In the genomic region with DNA sequence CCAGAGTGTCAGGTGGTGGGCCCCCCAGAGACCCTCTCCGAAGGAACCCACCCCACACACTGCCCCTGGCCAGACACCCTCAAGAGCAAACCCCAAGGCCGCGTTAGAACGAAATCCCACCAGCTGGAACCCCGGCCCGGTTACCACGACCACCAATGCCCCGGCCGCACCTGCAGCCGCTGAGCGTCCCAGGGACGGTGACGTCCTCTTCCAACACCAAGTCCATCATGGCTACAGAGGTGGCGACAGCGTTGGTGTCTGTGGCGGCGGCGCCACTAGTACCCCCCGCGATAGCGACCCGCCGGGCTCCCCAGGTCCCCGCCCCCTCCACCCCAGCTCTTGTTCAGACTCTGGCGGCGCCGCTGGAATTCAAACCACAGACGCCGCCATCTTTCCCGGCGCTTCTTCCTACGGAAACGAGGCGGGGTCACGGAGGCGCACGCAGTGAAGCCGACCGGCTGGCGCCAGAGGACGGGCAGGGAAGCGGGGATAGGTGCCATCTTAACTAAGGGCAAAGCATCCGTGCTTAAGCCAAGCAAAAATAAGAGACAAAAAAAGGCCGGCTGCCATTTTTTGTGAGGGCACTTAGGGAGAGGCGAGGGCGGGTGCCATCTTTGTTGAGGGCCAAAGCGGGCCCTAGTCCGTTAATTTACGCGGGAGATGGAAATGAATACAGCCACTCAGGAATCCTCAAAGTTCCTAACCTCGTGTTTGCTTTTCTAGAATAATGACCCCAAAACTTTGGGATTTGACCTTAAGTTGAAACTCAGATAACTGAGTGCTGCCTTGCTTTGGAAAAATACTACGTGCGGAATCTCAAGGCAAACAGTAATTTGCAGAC, we compare ENCODE assay signal across 8 cellular contexts. TPM values are rescaled to one million over a fixed set of nuclear protein-coding genes. Genes with fewer than 3 reads are reported as not detected.
DNase-seq lines count a peak whose midpoint lies in the region; TF ChIP-seq lines count a peak whose summit lies in the region.

CDK5RAP2 (minus strand) TSS at position 418 of the 841 bp plus-strand sequence; CDS start at position 229, 189 bp downstream.

- TF ChIP-seq CTCF in GM20000 (IDR thresholded peaks at IDR 0.05; ENCODE audit: extremely low read depth, missing control alignments) = no peak

- peak within 1 kb of the TSS; percentile 76 for H3K27ac ChIP-seq in effector memory CD4-positive, alpha-beta T cell (ENCODE audit: insufficient read depth, low read length, poor library complexity, severe bottlenecking)

- POLR2A ChIA-PET in activated CD8-positive, alpha-beta memory T cell treated with anti-CD3 and anti-CD28 coated beads for 36 hours (lab: Charles Lee) = no interaction called here

- H3K4me1 ChIP-seq in effector memory CD4-positive, alpha-beta T cell (ENCODE audit: control insufficient read depth, insufficient read depth, low read length, poor library complexity, severe bottlenecking) = peaks cover 19% of the 10 kb centered on the region

- DNase-seq in CMK (ENCODE audit: low read depth) (peak; percentile 87), GM20000 (ENCODE audit: low spot score) (peak; percentile 90), HT-29 (ENCODE audit: low spot score) (peak; percentile 95), NOMO-1 (lab: John Stamatoyannopoulos, UW; ENCODE audit: unreplicated experiment in 2 of 2) (peak; percentile 99), lung microvascular endothelial cell (ENCODE audit: low read depth in 2 of 2) (peak; percentile 98)
- DNase-seq in effector memory CD4-positive, alpha-beta T cell = peak; percentile 83 to 91 (median 90)
- peak; percentile 80 to 87 (median 87) for DNase-seq in stimulated activated CD4-positive, alpha-beta T cell treated with anti-CD3 and anti-CD28 coated beads, TNF-alpha, amount 100 ng/mL, for 48 hours (ENCODE audit: low read depth in 3 of 3)

- H3K36me3 ChIP-seq in effector memory CD4-positive, alpha-beta T cell (ENCODE audit: control insufficient read depth, insufficient read depth, low read length) = no peaks in the 10 kb centered on the region

- CTCF ChIA-PET in activated CD8-positive, alpha-beta memory T cell treated with anti-CD3 and anti-CD28 coated beads for 36 hours (lab: Charles Lee) = no interaction called here

- no peaks in the 10 kb centered on the region for H3K9me3 ChIP-seq in effector memory CD4-positive, alpha-beta T cell (ENCODE audit: control insufficient read depth, low read length)

- peak within 1 kb of the TSS; percentile 93 for H3K4me3 ChIP-seq in effector memory CD4-positive, alpha-beta T cell (ENCODE audit: insufficient read depth, low read depth, low read length, poor library complexity, severe bottlenecking)

- H3K27me3 ChIP-seq in effector memory CD4-positive, alpha-beta T cell (replicated peaks; ENCODE audit: control insufficient read depth, insufficient read depth, low read length, poor library complexity, severe bottlenecking) = no peaks in the 10 kb centered on the region

RNA-seq across cellular contexts. Expression of gene CDK5RAP2, which starts in this region (rescaled TPM):
- 22.2 and 29.5 TPM in 2 replicates for total RNA-seq in HT-29 (2014; rRNA removed; shearing (Covaris generic))
- 10 to 100 TPM; 51.8 to 57.9 TPM for total RNA-seq in activated CD8-positive, alpha-beta memory T cell treated with anti-CD3 and anti-CD28 coated beads for 36 hours
- 13.1 and 15.9 TPM in 2 replicates for total RNA-seq in lung microvascular endothelial cell

Comparison
In these comparisons a context has a peak if more than half of its experiments do, and no peak if none do; other contexts are left out.
1. Peak in every context shown above with its lines: DNase-seq, H3K4me3 ChIP-seq and H3K27ac ChIP-seq.